Comparison of ENCODE assay signal across 14 cellular contexts in genomic region chr14:82003418-82003817, GRCh38.
DNase-seq lines count a peak whose midpoint lies in the region; TF ChIP-seq lines count a peak whose summit lies in the region.
"Had no signal": no experiment of that assay in that cellular context is flagged by ENCODE, and none has a peak within 500 bp of the region (broad histone marks: within the 10 kb centered on the region; RNA-seq: fewer than 3 reads in every experiment).

No MANE protein-coding gene starts in this region.

- no peak overlapping the region for H3K27ac Mint-ChIP-seq in MCF 10A (ENCODE audit: low read depth, unreplicated experiment)
- H3K27ac Mint-ChIP-seq: B cell; CD8-positive, alpha-beta T cell; GM23338; H9; IgD-negative memory B cell had no signal

- peaks cover 13% of the 10 kb centered on the region for H3K4me1 Mint-ChIP-seq in MCF 10A (ENCODE audit: insufficient read depth, unreplicated experiment)
- H3K4me1 Mint-ChIP-seq: B cell, GM23338, H9, IgD-negative memory B cell had no signal

- H3K9me3 Mint-ChIP-seq in MCF 10A (ENCODE audit: unreplicated experiment): peaks cover 22% of the 10 kb centered on the region

- DNase-seq in MCF 10A (ENCODE audit: unreplicated experiment): peak; percentile 6
- no peak for DNase-seq in breast epithelium (ENCODE audit: low spot score in 2 of 2)
- peak; percentile 10 for DNase-seq in H4 (ENCODE audit: low spot score)
- peak; percentile 90 for DNase-seq in astrocyte of the hippocampus (ENCODE audit: low read depth, low spot score)
- DNase-seq in SHP77 (lab: John Stamatoyannopoulos, UW): no peak
- DNase-seq in hippocampal formation (lab: John Stamatoyannopoulos, UW): no peak
- no peak for DNase-seq in DMS 273 (lab: John Stamatoyannopoulos, UW; ENCODE audit: unreplicated experiment)
- DNase-seq: CD8-positive, alpha-beta T cell; GF-D8; H9 had no signal

- no peak overlapping the region for H3K4me3 Mint-ChIP-seq in MCF 10A (ENCODE audit: unreplicated experiment)
- H3K4me3 Mint-ChIP-seq: B cell; CD8-positive, alpha-beta T cell; GM23338; H9; IgD-negative memory B cell had no signal

- no peak overlapping the region for H3K27ac ChIP-seq in breast epithelium
- H3K27ac ChIP-seq: BLaER1 treated with 17β-estradiol and CSF1 and Interleukin-3, amounts not matched to agents 10 nM and 100 nM had no signal

- H3K27me3 ChIP-seq in breast epithelium: no peaks in the 10 kb centered on the region
- H3K27me3 ChIP-seq: BLaER1 treated with 17β-estradiol and CSF1 and Interleukin-3, amounts not matched to agents 10 nM and 100 nM had no signal

- no peaks in the 10 kb centered on the region for H3K9me3 ChIP-seq in breast epithelium
- H3K9me3 ChIP-seq: BLaER1 treated with 17β-estradiol and CSF1 and Interleukin-3, amounts not matched to agents 10 nM and 100 nM had no signal

- no TSS peak for BruUV-seq in MCF 10A (replicated peaks; lab: Mats Ljungman, UMichigan)

- CTCF ChIA-PET in MCF 10A (lab: Yijun Ruan, JAX): interaction anchor here (0.6 to 1.4 kb wide), 2 partner anchors 13 to 431 kb away, joined by 4 to 7 read pairs; no protein-coding TSS in a partner anchor

- no peaks in the 10 kb centered on the region for H3K36me3 Mint-ChIP-seq in MCF 10A (ENCODE audit: insufficient read depth, unreplicated experiment)
- H3K36me3 Mint-ChIP-seq: CD8-positive, alpha-beta T cell; IgD-negative memory B cell had no signal

- POLR2A ChIA-PET in MCF 10A (lab: Yijun Ruan, JAX): no interaction called here

- no peaks in the 10 kb centered on the region for H3K36me3 ChIP-seq in breast epithelium
- H3K36me3 ChIP-seq: BLaER1 treated with 17β-estradiol and CSF1 and Interleukin-3, amounts not matched to agents 10 nM and 100 nM had no signal

- no peaks in the 10 kb centered on the region for H3K27me3 Mint-ChIP-seq in MCF 10A (ENCODE audit: insufficient read depth, unreplicated experiment)
- H3K27me3 Mint-ChIP-seq: B cell, IgD-negative memory B cell had no signal

- no peaks in the 10 kb centered on the region for H3K4me1 ChIP-seq in breast epithelium
- H3K4me1 ChIP-seq: BLaER1 treated with 17β-estradiol and CSF1 and Interleukin-3, amounts not matched to agents 10 nM and 100 nM had no signal

- intact Hi-C loops in MCF 10A (cut with micrococcal nuclease) (no loop called here), breast epithelium (cut with DNase I; ENCODE audit: low total_unique reads) (no loop called here)

- no peak overlapping the region for H3K4me3 ChIP-seq in breast epithelium
- H3K4me3 ChIP-seq: BLaER1 treated with 17β-estradiol and CSF1 and Interleukin-3, amounts not matched to agents 10 nM and 100 nM; GM23338 had no signal

- TF ChIP-seq POLR2A in breast epithelium (IDR thresholded peaks at IDR 0.05): no peak

- TF ChIP-seq CTCF in MCF 10A (IDR thresholded peaks at IDR 0.05; ENCODE audit: unreplicated experiment) (no peak), breast epithelium (IDR thresholded peaks at IDR 0.05) (no peak)

Comparison
In these comparisons a context has a peak if more than half of its experiments do, and no peak if none do; other contexts are left out.
1. DNase-seq: peak in MCF 10A (single experiment), H4 (single experiment) and astrocyte of the hippocampus (single experiment); none in breast epithelium (0 of 2), SHP77 (0 of 2), hippocampal formation (0 of 2) and DMS 273 (single experiment).